Comparison of ENCODE assay signal across 1 cellular context in the genomic region with DNA sequence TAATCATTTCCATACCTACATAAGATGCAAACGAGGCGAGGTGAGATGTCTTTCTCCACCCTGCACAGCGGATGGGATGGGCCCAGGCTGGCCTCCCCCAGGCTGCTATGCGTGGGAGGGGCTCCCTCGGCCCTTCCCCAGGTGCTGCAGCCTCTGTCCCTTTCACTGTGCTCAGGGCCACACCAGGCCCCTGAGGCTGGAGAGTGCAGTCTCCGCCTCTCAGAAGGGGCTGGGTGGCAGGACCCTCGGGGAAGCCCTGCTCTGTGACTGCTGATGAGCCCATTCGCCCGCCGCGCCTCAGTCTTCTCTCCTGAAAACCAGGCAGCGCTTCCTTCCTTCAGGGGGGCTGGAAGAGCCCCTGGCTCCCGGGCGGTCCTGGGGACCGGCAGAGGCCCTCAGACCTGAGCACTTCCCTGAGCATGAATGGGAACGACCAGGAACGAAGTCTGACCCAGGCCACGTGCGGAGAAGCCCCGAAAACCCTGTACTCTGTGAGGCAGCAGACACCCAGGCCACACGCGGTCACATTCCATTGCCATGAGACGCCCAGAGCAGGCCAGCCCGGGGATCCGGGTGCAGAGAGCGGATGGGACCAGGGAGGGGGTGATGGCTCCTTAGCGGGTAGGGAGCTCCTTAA.
TF ChIP-seq lines count a peak whose summit lies in the region.

No MANE protein-coding gene starts in this region.

TF ChIP-seq in HepG2, 621 proteins besides CTCF, POLR2A, EP300 and RAD21 (continued from another document and continues in another):
- TF ChIP-seq, protein P1, sequence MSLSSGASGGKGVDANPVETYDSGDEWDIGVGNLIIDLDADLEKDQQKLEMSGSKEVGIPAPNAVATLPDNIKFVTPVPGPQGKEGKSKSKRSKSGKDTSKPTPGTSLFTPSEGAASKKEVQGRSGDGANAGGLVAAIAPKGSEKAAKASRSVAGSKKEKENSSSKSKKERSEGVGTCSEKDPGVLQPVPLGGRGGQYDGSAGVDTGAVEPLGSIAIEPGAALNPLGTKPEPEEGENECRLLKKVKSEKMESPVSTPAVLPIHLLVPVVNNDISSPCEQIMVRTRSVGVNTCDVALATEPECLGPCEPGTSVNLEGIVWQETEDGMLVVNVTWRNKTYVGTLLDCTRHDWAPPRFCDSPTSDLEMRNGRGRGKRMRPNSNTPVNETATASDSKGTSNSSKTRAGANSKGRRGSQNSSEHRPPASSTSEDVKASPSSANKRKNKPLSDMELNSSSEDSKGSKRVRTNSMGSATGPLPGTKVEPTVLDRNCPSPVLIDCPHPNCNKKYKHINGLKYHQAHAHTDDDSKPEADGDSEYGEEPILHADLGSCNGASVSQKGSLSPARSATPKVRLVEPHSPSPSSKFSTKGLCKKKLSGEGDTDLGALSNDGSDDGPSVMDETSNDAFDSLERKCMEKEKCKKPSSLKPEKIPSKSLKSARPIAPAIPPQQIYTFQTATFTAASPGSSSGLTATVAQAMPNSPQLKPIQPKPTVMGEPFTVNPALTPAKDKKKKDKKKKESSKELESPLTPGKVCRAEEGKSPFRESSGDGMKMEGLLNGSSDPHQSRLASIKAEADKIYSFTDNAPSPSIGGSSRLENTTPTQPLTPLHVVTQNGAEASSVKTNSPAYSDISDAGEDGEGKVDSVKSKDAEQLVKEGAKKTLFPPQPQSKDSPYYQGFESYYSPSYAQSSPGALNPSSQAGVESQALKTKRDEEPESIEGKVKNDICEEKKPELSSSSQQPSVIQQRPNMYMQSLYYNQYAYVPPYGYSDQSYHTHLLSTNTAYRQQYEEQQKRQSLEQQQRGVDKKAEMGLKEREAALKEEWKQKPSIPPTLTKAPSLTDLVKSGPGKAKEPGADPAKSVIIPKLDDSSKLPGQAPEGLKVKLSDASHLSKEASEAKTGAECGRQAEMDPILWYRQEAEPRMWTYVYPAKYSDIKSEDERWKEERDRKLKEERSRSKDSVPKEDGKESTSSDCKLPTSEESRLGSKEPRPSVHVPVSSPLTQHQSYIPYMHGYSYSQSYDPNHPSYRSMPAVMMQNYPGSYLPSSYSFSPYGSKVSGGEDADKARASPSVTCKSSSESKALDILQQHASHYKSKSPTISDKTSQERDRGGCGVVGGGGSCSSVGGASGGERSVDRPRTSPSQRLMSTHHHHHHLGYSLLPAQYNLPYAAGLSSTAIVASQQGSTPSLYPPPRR (CRISPR knock-in tag; IDR thresholded peaks at IDR 0.05; ENCODE audit: borderline replicate concordance) = no peak
- TF ChIP-seq PCBP1 (IDR thresholded peaks at IDR 0.05; ENCODE audit: borderline replicate concordance, low read depth, low read length) (0 out of 2 replicates have a peak, but pooled peaks have one; percentile 37), CHD2 (IDR thresholded peaks at IDR 0.05; ENCODE audit: low read depth, low read length) (no peak), ZNF563 (CRISPR knock-in tag; IDR thresholded peaks at IDR 0.05) (peak; percentile 57; the same call in 1 of the 2 replicates), ZNF484 (CRISPR knock-in tag; IDR thresholded peaks at IDR 0.05; ENCODE audit: borderline replicate concordance, low read depth) (no peak), TOE1 (CRISPR knock-in tag; IDR thresholded peaks at IDR 0.05) (no peak), ZNF143 (CRISPR knock-in tag; IDR thresholded peaks at IDR 0.05) (no peak), DNMT1 (CRISPR knock-in tag; IDR thresholded peaks at IDR 0.05) (no peak), ZNF792 (CRISPR knock-in tag; IDR thresholded peaks at IDR 0.05) (0 out of 2 replicates have a peak, but pooled peaks have one; percentile 47), MXD4 (CRISPR knock-in tag; IDR thresholded peaks at IDR 0.05) (peak; percentile 64; the same call in 1 of the 2 replicates), TAF15 (IDR thresholded peaks at IDR 0.05; ENCODE audit: low read depth, low read length, poor library complexity, severe bottlenecking) (no peak), ARNTL (CRISPR knock-in tag; IDR thresholded peaks at IDR 0.05) (peak; percentile 86), ZNF367 (CRISPR knock-in tag; IDR thresholded peaks at IDR 0.05; ENCODE audit: borderline replicate concordance) (no peak), CHD4 (IDR thresholded peaks at IDR 0.05; ENCODE audit: borderline replicate concordance, low read length) (no peak), ZNF431 (CRISPR knock-in tag; IDR thresholded peaks at IDR 0.05; ENCODE audit: borderline replicate concordance, low read depth) (peak; percentile 64; the same call in 1 of the 2 replicates), ZNF543 (CRISPR knock-in tag; IDR thresholded peaks at IDR 0.05) (peak; percentile 63; the same call in 1 of the 2 replicates), SALL1 (CRISPR knock-in tag; IDR thresholded peaks at IDR 0.05) (peak; percentile 91), NRL (CRISPR knock-in tag; IDR thresholded peaks at IDR 0.05; ENCODE audit: borderline replicate concordance) (peak; percentile 82; the same call in 1 of the 2 replicates), ZFY (CRISPR knock-in tag; IDR thresholded peaks at IDR 0.05) (peak; percentile 64; the same call in 1 of the 2 replicates), DR1 (CRISPR knock-in tag; IDR thresholded peaks at IDR 0.05) (no peak), RORA (CRISPR knock-in tag; IDR thresholded peaks at IDR 0.05) (no peak), MIER2 (CRISPR knock-in tag; IDR thresholded peaks at IDR 0.05) (no peak), ZNF24 (IDR thresholded peaks at IDR 0.05) (no peak), KLF16 (CRISPR knock-in tag; IDR thresholded peaks at IDR 0.05) (peak in 1 of 2 experiments; percentile 65; a peak in 1 of 4 replicates)
- TF ChIP-seq, protein P2, sequence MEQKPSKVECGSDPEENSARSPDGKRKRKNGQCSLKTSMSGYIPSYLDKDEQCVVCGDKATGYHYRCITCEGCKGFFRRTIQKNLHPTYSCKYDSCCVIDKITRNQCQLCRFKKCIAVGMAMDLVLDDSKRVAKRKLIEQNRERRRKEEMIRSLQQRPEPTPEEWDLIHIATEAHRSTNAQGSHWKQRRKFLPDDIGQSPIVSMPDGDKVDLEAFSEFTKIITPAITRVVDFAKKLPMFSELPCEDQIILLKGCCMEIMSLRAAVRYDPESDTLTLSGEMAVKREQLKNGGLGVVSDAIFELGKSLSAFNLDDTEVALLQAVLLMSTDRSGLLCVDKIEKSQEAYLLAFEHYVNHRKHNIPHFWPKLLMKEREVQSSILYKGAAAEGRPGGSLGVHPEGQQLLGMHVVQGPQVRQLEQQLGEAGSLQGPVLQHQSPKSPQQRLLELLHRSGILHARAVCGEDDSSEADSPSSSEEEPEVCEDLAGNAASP (CRISPR knock-in tag; IDR thresholded peaks at IDR 0.05; ENCODE audit: borderline replicate concordance) = no peak
- TF ChIP-seq, protein P3, sequence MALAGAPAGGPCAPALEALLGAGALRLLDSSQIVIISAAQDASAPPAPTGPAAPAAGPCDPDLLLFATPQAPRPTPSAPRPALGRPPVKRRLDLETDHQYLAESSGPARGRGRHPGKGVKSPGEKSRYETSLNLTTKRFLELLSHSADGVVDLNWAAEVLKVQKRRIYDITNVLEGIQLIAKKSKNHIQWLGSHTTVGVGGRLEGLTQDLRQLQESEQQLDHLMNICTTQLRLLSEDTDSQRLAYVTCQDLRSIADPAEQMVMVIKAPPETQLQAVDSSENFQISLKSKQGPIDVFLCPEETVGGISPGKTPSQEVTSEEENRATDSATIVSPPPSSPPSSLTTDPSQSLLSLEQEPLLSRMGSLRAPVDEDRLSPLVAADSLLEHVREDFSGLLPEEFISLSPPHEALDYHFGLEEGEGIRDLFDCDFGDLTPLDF (CRISPR knock-in tag; IDR thresholded peaks at IDR 0.05) = no peak
- TF ChIP-seq, protein P4, sequence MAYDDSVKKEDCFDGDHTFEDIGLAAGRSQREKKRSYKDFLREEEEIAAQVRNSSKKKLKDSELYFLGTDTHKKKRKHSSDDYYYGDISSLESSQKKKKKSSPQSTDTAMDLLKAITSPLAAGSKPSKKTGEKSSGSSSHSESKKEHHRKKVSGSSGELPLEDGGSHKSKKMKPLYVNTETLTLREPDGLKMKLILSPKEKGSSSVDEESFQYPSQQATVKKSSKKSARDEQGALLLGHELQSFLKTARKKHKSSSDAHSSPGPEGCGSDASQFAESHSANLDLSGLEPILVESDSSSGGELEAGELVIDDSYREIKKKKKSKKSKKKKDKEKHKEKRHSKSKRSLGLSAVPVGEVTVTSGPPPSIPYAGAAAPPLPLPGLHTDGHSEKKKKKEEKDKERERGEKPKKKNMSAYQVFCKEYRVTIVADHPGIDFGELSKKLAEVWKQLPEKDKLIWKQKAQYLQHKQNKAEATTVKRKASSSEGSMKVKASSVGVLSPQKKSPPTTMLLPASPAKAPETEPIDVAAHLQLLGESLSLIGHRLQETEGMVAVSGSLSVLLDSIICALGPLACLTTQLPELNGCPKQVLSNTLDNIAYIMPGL (CRISPR knock-in tag; IDR thresholded peaks at IDR 0.05; ENCODE audit: borderline replicate concordance in 1 of 2, low read depth in 1 of 2) = 0 out of 4 replicates have a peak, but pooled peaks of 1 of the 2 experiments have one; percentile 34
- TF ChIP-seq, protein P5, sequence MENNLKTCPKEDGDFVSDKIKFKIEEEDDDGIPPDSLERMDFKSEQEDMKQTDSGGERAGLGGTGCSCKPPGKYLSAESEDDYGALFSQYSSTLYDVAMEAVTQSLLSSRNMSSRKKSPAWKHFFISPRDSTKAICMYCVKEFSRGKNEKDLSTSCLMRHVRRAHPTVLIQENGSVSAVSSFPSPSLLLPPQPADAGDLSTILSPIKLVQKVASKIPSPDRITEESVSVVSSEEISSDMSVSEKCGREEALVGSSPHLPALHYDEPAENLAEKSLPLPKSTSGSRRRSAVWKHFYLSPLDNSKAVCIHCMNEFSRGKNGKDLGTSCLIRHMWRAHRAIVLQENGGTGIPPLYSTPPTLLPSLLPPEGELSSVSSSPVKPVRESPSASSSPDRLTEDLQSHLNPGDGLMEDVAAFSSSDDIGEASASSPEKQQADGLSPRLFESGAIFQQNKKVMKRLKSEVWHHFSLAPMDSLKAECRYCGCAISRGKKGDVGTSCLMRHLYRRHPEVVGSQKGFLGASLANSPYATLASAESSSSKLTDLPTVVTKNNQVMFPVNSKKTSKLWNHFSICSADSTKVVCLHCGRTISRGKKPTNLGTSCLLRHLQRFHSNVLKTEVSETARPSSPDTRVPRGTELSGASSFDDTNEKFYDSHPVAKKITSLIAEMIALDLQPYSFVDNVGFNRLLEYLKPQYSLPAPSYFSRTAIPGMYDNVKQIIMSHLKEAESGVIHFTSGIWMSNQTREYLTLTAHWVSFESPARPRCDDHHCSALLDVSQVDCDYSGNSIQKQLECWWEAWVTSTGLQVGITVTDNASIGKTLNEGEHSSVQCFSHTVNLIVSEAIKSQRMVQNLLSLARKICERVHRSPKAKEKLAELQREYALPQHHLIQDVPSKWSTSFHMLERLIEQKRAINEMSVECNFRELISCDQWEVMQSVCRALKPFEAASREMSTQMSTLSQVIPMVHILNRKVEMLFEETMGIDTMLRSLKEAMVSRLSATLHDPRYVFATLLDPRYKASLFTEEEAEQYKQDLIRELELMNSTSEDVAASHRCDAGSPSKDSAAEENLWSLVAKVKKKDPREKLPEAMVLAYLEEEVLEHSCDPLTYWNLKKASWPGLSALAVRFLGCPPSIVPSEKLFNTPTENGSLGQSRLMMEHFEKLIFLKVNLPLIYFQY (CRISPR knock-in tag; IDR thresholded peaks at IDR 0.05; ENCODE audit: borderline replicate concordance) = peak; percentile 45; the same call in 1 of the 2 replicates
- TF ChIP-seq, protein P6, sequence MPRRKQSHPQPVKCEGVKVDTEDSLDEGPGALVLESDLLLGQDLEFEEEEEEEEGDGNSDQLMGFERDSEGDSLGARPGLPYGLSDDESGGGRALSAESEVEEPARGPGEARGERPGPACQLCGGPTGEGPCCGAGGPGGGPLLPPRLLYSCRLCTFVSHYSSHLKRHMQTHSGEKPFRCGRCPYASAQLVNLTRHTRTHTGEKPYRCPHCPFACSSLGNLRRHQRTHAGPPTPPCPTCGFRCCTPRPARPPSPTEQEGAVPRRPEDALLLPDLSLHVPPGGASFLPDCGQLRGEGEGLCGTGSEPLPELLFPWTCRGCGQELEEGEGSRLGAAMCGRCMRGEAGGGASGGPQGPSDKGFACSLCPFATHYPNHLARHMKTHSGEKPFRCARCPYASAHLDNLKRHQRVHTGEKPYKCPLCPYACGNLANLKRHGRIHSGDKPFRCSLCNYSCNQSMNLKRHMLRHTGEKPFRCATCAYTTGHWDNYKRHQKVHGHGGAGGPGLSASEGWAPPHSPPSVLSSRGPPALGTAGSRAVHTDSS (CRISPR knock-in tag; conservative IDR thresholded peaks at IDR 0.05) = no peak
- TF ChIP-seq, protein P7, sequence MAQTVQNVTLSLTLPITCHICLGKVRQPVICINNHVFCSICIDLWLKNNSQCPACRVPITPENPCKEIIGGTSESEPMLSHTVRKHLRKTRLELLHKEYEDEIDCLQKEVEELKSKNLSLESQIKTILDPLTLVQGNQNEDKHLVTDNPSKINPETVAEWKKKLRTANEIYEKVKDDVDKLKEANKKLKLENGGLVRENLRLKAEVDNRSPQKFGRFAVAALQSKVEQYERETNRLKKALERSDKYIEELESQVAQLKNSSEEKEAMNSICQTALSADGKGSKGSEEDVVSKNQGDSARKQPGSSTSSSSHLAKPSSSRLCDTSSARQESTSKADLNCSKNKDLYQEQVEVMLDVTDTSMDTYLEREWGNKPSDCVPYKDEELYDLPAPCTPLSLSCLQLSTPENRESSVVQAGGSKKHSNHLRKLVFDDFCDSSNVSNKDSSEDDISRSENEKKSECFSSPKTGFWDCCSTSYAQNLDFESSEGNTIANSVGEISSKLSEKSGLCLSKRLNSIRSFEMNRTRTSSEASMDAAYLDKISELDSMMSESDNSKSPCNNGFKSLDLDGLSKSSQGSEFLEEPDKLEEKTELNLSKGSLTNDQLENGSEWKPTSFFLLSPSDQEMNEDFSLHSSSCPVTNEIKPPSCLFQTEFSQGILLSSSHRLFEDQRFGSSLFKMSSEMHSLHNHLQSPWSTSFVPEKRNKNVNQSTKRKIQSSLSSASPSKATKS (CRISPR knock-in tag; IDR thresholded peaks at IDR 0.05) = no peak
- TF ChIP-seq, protein P8, sequence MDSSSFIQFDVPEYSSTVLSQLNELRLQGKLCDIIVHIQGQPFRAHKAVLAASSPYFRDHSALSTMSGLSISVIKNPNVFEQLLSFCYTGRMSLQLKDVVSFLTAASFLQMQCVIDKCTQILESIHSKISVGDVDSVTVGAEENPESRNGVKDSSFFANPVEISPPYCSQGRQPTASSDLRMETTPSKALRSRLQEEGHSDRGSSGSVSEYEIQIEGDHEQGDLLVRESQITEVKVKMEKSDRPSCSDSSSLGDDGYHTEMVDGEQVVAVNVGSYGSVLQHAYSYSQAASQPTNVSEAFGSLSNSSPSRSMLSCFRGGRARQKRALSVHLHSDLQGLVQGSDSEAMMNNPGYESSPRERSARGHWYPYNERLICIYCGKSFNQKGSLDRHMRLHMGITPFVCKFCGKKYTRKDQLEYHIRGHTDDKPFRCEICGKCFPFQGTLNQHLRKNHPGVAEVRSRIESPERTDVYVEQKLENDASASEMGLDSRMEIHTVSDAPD (CRISPR knock-in tag; IDR thresholded peaks at IDR 0.05) = no peak
- TF ChIP-seq, protein P9, sequence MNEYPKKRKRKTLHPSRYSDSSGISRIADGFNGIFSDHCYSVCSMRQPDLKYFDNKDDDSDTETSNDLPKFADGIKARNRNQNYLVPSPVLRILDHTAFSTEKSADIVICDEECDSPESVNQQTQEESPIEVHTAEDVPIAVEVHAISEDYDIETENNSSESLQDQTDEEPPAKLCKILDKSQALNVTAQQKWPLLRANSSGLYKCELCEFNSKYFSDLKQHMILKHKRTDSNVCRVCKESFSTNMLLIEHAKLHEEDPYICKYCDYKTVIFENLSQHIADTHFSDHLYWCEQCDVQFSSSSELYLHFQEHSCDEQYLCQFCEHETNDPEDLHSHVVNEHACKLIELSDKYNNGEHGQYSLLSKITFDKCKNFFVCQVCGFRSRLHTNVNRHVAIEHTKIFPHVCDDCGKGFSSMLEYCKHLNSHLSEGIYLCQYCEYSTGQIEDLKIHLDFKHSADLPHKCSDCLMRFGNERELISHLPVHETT (CRISPR knock-in tag; conservative IDR thresholded peaks at IDR 0.05) = no peak
